ENCODE assay signal across 10 cellular contexts in genomic region chr14:59278111-59278510, GRCh38.
DNase-seq lines count a peak whose midpoint lies in the region; ATAC-seq and TF ChIP-seq lines count a peak whose summit lies in the region.
"Had no signal": no experiment of that assay in that cellular context is flagged by ENCODE, and none has a peak within 500 bp of the region (broad histone marks: within the 10 kb centered on the region; RNA-seq: fewer than 3 reads in every experiment).

No MANE protein-coding gene starts in this region.

- ATAC-seq in left lobe of liver (no peak), GM21447 (IDR thresholded peaks at IDR 0.05; ENCODE audit: unreplicated experiment) (no peak)

- peak; percentile 78 for DNase-seq in AG08395 (ENCODE audit: low spot score)
- DNase-seq in M059J (ENCODE audit: low read depth): peak; percentile 93
- DNase-seq in cardiac fibroblast (ENCODE audit: low read depth in 2 of 2): peak; percentile 83 to 97
- peak; percentile 78 to 94 for DNase-seq in lung microvascular endothelial cell (ENCODE audit: low read depth in 2 of 2)
- no peak for DNase-seq in left lobe of liver (ENCODE audit: low spot score)
- no peak for DNase-seq in central memory CD4-positive, alpha-beta T cell
- no peak for DNase-seq in cerebellar nuclear complex (lab: John Stamatoyannopoulos, UW)
- DNase-seq: BE2C, NCI-H1930 had no signal

- no peak for TF ChIP-seq CTCF in cardiac fibroblast (IDR thresholded peaks at IDR 0.05; ENCODE audit: low read depth, low read length)

- no peak overlapping the region for H3K4me3 ChIP-seq in cardiac fibroblast (replicated peaks in 1 of 2; ENCODE audit: low read depth in 2 of 2, low read length in 2 of 2)

Comparison
In these comparisons a context has a peak if more than half of its experiments do, and no peak if none do; other contexts are left out.
1. DNase-seq: peak in AG08395 (single experiment), M059J (single experiment), cardiac fibroblast (2 of 2) and lung microvascular endothelial cell (2 of 2); none in left lobe of liver (single experiment), central memory CD4-positive, alpha-beta T cell (single experiment) and cerebellar nuclear complex (0 of 2).